1 cellular context compared by ENCODE assay signal in genomic region chr11:65382036-65382803, GRCh38.
TF ChIP-seq lines count a peak whose summit lies in the region.

Gene SLC25A45 (minus strand): TSS chr11:65382646. CDS start chr11:65381951, 695 bp downstream.

TF ChIP-seq in HepG2, 621 proteins besides CTCF, POLR2A, EP300 and RAD21 (continued from another document and continues in another):
- TF ChIP-seq, protein P1, sequence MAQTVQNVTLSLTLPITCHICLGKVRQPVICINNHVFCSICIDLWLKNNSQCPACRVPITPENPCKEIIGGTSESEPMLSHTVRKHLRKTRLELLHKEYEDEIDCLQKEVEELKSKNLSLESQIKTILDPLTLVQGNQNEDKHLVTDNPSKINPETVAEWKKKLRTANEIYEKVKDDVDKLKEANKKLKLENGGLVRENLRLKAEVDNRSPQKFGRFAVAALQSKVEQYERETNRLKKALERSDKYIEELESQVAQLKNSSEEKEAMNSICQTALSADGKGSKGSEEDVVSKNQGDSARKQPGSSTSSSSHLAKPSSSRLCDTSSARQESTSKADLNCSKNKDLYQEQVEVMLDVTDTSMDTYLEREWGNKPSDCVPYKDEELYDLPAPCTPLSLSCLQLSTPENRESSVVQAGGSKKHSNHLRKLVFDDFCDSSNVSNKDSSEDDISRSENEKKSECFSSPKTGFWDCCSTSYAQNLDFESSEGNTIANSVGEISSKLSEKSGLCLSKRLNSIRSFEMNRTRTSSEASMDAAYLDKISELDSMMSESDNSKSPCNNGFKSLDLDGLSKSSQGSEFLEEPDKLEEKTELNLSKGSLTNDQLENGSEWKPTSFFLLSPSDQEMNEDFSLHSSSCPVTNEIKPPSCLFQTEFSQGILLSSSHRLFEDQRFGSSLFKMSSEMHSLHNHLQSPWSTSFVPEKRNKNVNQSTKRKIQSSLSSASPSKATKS (CRISPR knock-in tag; IDR thresholded peaks at IDR 0.05): peak; percentile 98; the same call in 1 of the 2 replicates
- TF ChIP-seq HNRNPL (IDR thresholded peaks at IDR 0.05; ENCODE audit: low read depth, low read length): peak; percentile 99
- TF ChIP-seq, protein P2, sequence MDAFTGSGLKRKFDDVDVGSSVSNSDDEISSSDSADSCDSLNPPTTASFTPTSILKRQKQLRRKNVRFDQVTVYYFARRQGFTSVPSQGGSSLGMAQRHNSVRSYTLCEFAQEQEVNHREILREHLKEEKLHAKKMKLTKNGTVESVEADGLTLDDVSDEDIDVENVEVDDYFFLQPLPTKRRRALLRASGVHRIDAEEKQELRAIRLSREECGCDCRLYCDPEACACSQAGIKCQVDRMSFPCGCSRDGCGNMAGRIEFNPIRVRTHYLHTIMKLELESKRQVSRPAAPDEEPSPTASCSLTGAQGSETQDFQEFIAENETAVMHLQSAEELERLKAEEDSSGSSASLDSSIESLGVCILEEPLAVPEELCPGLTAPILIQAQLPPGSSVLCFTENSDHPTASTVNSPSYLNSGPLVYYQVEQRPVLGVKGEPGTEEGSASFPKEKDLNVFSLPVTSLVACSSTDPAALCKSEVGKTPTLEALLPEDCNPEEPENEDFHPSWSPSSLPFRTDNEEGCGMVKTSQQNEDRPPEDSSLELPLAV (CRISPR knock-in tag; conservative IDR thresholded peaks at IDR 0.05; ENCODE audit: low read depth): no peak
- peak; percentile 70; the same call in 1 of the 2 replicates for TF ChIP-seq PITX1 (CRISPR knock-in tag; IDR thresholded peaks at IDR 0.05)
- peak; percentile 93 for TF ChIP-seq CSRNP1 (CRISPR knock-in tag; IDR thresholded peaks at IDR 0.05)
- no peak for TF ChIP-seq BRD4 (CRISPR knock-in tag; IDR thresholded peaks at IDR 0.05)
- peak; percentile 78 for TF ChIP-seq RBM39 (IDR thresholded peaks at IDR 0.05; ENCODE audit: low read depth, low read length, poor library complexity, severe bottlenecking)
- TF ChIP-seq ZNF232 (CRISPR knock-in tag; IDR thresholded peaks at IDR 0.05; ENCODE audit: borderline replicate concordance): 0 out of 2 replicates have a peak, but pooled peaks have one; percentile 0
- TF ChIP-seq CEBPG (CRISPR knock-in tag; IDR thresholded peaks at IDR 0.05): peak; percentile 37; the same call in 1 of the 2 replicates
- peak; percentile 43; the same call in 1 of the 3 replicates for TF ChIP-seq MXI1 (IDR thresholded peaks at IDR 0.05; ENCODE audit: borderline replicate concordance, low read depth, low read length)
- TF ChIP-seq ZNF605 (CRISPR knock-in tag; IDR thresholded peaks at IDR 0.05): peak; percentile 97
- TF ChIP-seq, protein P3, sequence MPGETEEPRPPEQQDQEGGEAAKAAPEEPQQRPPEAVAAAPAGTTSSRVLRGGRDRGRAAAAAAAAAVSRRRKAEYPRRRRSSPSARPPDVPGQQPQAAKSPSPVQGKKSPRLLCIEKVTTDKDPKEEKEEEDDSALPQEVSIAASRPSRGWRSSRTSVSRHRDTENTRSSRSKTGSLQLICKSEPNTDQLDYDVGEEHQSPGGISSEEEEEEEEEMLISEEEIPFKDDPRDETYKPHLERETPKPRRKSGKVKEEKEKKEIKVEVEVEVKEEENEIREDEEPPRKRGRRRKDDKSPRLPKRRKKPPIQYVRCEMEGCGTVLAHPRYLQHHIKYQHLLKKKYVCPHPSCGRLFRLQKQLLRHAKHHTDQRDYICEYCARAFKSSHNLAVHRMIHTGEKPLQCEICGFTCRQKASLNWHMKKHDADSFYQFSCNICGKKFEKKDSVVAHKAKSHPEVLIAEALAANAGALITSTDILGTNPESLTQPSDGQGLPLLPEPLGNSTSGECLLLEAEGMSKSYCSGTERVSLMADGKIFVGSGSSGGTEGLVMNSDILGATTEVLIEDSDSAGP (CRISPR knock-in tag; IDR thresholded peaks at IDR 0.05; ENCODE audit: borderline replicate concordance): peak; percentile 95; the same call in 1 of the 2 replicates
- no peak for TF ChIP-seq ZNF7 (CRISPR knock-in tag; IDR thresholded peaks at IDR 0.05)
- 0 out of 4 replicates have a peak, but pooled peaks of 1 of the 2 experiments have one; percentile 30 for TF ChIP-seq REST (IDR thresholded peaks at IDR 0.05; ENCODE audit: borderline replicate concordance in 1 of 2, low read depth in 1 of 2, low read length in 2 of 2)
- TF ChIP-seq NCOA1 (CRISPR knock-in tag; IDR thresholded peaks at IDR 0.05): no peak; the same call in none of the 2 replicates
- TF ChIP-seq KLF16 (CRISPR knock-in tag; IDR thresholded peaks at IDR 0.05): peak in 1 of 2 experiments; percentile 83; a peak in 1 of 4 replicates
- TF ChIP-seq, protein P4, sequence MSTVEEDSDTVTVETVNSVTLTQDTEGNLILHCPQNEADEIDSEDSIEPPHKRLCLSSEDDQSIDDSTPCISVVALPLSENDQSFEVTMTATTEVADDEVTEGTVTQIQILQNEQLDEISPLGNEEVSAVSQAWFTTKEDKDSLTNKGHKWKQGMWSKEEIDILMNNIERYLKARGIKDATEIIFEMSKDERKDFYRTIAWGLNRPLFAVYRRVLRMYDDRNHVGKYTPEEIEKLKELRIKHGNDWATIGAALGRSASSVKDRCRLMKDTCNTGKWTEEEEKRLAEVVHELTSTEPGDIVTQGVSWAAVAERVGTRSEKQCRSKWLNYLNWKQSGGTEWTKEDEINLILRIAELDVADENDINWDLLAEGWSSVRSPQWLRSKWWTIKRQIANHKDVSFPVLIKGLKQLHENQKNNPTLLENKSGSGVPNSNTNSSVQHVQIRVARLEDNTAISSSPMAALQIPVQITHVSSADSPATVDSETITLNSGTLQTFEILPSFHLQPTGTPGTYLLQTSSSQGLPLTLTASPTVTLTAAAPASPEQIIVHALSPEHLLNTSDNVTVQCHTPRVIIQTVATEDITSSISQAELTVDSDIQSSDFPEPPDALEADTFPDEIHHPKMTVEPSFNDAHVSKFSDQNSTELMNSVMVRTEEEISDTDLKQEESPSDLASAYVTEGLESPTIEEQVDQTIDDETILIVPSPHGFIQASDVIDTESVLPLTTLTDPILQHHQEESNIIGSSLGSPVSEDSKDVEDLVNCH (CRISPR knock-in tag; IDR thresholded peaks at IDR 0.05): no peak
- TF ChIP-seq HNF4G (IDR thresholded peaks at IDR 0.05; ENCODE audit: borderline replicate concordance, low read depth, low read length): peak; percentile 18; the same call in 1 of the 2 replicates
- TF ChIP-seq HNF4G (CRISPR knock-in tag; IDR thresholded peaks at IDR 0.05; ENCODE audit: borderline replicate concordance, low read depth): peak; percentile 87
- TF ChIP-seq PLRG1 (conservative IDR thresholded peaks at IDR 0.05): no peak
- TF ChIP-seq RCOR2 (CRISPR knock-in tag; IDR thresholded peaks at IDR 0.05): peak; percentile 66
- no peak for TF ChIP-seq DRAP1 (CRISPR knock-in tag; IDR thresholded peaks at IDR 0.05)
- no peak for TF ChIP-seq NR1H2 (CRISPR knock-in tag; IDR thresholded peaks at IDR 0.05; ENCODE audit: borderline replicate concordance, low read depth)
- TF ChIP-seq ZBTB20 (CRISPR knock-in tag; IDR thresholded peaks at IDR 0.05; ENCODE audit: borderline replicate concordance, low read depth): peak; percentile 80
- TF ChIP-seq, protein P5, sequence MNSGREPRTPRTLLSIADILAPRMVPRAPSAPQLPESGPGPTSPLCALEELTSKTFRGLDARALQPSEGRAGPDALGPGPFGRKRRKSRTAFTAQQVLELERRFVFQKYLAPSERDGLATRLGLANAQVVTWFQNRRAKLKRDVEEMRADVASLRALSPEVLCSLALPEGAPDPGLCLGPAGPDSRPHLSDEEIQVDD (CRISPR knock-in tag; IDR thresholded peaks at IDR 0.05; ENCODE audit: borderline replicate concordance): no peak; the same call in 1 of the 2 replicates
- no peak for TF ChIP-seq ATF7 (IDR thresholded peaks at IDR 0.05)
- peak; percentile 82 for TF ChIP-seq ATF7 (CRISPR knock-in tag; IDR thresholded peaks at IDR 0.05)
- no peak; the same call in 1 of the 2 replicates for TF ChIP-seq KMT2A (CRISPR knock-in tag; IDR thresholded peaks at IDR 0.05)
- peak; percentile 75 for TF ChIP-seq FOXK1 (CRISPR knock-in tag; IDR thresholded peaks at IDR 0.05; ENCODE audit: borderline replicate concordance, low read depth)
- TF ChIP-seq ELF3 (CRISPR knock-in tag; IDR thresholded peaks at IDR 0.05): peak; percentile 58
- peak; percentile 63 for TF ChIP-seq ZNF614 (CRISPR knock-in tag; IDR thresholded peaks at IDR 0.05; ENCODE audit: borderline replicate concordance)
- peak; percentile 78 for TF ChIP-seq PHF5A (CRISPR knock-in tag; IDR thresholded peaks at IDR 0.05; ENCODE audit: low read depth, unreplicated experiment)
- TF ChIP-seq AKAP8 (CRISPR knock-in tag; IDR thresholded peaks at IDR 0.05): peak; percentile 78; the same call in 1 of the 2 replicates
- TF ChIP-seq, protein P6, sequence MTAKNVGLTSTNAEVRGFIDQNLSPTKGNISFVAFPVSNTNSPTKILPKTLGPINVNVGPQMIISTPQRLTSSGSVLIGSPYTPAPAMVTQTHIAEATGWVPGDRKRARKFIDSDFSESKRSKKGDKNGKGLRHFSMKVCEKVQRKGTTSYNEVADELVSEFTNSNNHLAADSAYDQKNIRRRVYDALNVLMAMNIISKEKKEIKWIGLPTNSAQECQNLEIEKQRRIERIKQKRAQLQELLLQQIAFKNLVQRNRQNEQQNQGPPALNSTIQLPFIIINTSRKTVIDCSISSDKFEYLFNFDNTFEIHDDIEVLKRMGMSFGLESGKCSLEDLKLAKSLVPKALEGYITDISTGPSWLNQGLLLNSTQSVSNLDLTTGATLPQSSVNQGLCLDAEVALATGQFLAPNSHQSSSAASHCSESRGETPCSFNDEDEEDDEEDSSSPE (CRISPR knock-in tag; IDR thresholded peaks at IDR 0.05): peak; percentile 92
- no peak for TF ChIP-seq CAMTA2 (CRISPR knock-in tag; IDR thresholded peaks at IDR 0.05; ENCODE audit: borderline replicate concordance)
- TF ChIP-seq CEBPB (IDR thresholded peaks at IDR 0.05; ENCODE audit: borderline replicate concordance, low read depth, low read length): no peak
- TF ChIP-seq SMYD3 (CRISPR knock-in tag; IDR thresholded peaks at IDR 0.05): peak; percentile 93
- TF ChIP-seq CBFB (CRISPR knock-in tag; IDR thresholded peaks at IDR 0.05): peak; percentile 84
- peak; percentile 43; the same call in 1 of the 2 replicates for TF ChIP-seq PHF20 (CRISPR knock-in tag; IDR thresholded peaks at IDR 0.05)
